ENCODE assay signal across 1 cellular context in the genomic region with DNA sequence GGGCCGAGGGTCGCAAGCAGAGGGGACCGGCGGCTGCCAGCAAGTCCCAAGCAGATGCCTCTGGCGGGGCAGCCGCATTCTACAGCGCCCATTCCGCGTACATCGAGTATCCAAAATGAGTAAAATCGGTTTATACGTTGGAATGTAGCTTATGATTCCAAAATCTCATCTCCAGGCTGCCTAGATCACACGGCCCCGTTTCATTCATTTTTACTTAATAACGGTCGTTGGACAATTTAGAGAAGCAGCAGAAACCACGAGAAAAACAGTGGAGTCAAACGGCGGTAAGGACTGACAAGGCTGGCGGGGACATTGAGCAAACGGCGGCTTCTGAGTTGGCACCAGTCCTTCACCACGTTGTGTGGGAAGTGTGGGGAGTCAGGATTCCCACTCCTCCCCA.
A peak's percentile ranks its signal among the peaks of the same experiment; 100 is the strongest.
TF ChIP-seq lines count a peak whose summit lies in the region.

No MANE protein-coding gene starts in this region.

TF ChIP-seq in K562, 482 proteins besides CTCF, POLR2A, EP300 and RAD21:
- TF ChIP-seq CBX8 (IDR thresholded peaks at IDR 0.05; ENCODE audit: borderline replicate concordance, extremely low read depth, low read depth, low read length, poor library complexity, severe bottlenecking) (peak; percentile 88), CBX2 (IDR thresholded peaks at IDR 0.05; ENCODE audit: insufficient read depth, low read length, poor library complexity, severe bottlenecking) (peak; percentile 54), BMI1 (IDR thresholded peaks at IDR 0.05; ENCODE audit: low read length) (peak; percentile 10; the same call in 1 of the 2 replicates)
